ENCODE assay signal across 2 cellular contexts in the genomic region with DNA sequence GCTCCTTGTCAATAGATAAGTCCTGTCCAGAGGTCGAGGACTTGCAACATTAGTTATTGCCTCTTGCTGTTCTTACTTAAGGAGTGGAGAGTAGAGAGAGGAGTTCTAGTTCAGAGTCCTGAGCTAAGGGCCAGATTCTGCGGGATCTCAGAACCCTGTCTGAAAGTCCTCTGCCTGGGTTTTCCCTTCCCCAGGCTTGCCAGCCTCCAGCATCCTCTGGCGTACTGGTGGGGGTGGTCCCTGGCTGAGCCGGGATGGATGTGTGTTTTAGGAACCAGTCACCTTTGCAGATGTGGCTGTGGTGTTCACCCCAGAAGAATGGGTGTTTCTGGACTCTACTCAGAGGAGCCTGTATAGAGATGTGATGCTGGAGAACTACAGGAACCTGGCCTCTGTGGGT.
TF ChIP-seq lines count a peak whose summit lies in the region.

No MANE protein-coding gene starts in this region.

TF ChIP-seq in liver, 16 proteins besides CTCF, POLR2A, EP300 and RAD21:
- TF ChIP-seq HNF4G (IDR thresholded peaks at IDR 0.05) (no peak), RXRA (IDR thresholded peaks at IDR 0.05) (no peak), FOXA1 (IDR thresholded peaks at IDR 0.05) (no peak), JUND (IDR thresholded peaks at IDR 0.05) (no peak), FOXA2 (IDR thresholded peaks at IDR 0.05) (no peak)

TF ChIP-seq in HepG2, 621 proteins besides CTCF, POLR2A, EP300 and RAD21:
- TF ChIP-seq ZFP37 (CRISPR knock-in tag; IDR thresholded peaks at IDR 0.05; ENCODE audit: borderline replicate concordance) = no peak
- TF ChIP-seq, protein P1, sequence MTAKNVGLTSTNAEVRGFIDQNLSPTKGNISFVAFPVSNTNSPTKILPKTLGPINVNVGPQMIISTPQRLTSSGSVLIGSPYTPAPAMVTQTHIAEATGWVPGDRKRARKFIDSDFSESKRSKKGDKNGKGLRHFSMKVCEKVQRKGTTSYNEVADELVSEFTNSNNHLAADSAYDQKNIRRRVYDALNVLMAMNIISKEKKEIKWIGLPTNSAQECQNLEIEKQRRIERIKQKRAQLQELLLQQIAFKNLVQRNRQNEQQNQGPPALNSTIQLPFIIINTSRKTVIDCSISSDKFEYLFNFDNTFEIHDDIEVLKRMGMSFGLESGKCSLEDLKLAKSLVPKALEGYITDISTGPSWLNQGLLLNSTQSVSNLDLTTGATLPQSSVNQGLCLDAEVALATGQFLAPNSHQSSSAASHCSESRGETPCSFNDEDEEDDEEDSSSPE (CRISPR knock-in tag; IDR thresholded peaks at IDR 0.05) = no peak
- TF ChIP-seq, protein P2, sequence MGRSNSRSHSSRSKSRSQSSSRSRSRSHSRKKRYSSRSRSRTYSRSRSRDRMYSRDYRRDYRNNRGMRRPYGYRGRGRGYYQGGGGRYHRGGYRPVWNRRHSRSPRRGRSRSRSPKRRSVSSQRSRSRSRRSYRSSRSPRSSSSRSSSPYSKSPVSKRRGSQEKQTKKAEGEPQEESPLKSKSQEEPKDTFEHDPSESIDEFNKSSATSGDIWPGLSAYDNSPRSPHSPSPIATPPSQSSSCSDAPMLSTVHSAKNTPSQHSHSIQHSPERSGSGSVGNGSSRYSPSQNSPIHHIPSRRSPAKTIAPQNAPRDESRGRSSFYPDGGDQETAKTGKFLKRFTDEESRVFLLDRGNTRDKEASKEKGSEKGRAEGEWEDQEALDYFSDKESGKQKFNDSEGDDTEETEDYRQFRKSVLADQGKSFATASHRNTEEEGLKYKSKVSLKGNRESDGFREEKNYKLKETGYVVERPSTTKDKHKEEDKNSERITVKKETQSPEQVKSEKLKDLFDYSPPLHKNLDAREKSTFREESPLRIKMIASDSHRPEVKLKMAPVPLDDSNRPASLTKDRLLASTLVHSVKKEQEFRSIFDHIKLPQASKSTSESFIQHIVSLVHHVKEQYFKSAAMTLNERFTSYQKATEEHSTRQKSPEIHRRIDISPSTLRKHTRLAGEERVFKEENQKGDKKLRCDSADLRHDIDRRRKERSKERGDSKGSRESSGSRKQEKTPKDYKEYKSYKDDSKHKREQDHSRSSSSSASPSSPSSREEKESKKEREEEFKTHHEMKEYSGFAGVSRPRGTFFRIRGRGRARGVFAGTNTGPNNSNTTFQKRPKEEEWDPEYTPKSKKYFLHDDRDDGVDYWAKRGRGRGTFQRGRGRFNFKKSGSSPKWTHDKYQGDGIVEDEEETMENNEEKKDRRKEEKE (IDR thresholded peaks at IDR 0.05) = no peak
- TF ChIP-seq, protein P3, sequence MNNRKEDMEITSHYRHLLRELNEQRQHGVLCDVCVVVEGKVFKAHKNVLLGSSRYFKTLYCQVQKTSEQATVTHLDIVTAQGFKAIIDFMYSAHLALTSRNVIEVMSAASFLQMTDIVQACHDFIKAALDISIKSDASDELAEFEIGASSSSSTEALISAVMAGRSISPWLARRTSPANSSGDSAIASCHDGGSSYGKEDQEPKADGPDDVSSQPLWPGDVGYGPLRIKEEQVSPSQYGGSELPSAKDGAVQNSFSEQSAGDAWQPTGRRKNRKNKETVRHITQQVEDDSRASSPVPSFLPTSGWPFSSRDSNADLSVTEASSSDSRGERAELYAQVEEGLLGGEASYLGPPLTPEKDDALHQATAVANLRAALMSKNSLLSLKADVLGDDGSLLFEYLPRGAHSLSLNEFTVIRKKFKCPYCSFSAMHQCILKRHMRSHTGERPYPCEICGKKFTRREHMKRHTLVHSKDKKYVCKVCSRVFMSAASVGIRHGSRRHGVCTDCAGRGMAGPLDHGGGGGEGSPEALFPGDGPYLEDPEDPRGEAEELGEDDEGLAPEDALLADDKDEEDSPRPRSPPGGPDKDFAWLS (CRISPR knock-in tag; IDR thresholded peaks at IDR 0.05; ENCODE audit: borderline replicate concordance) = no peak
- no peak for TF ChIP-seq MEF2D (CRISPR knock-in tag; IDR thresholded peaks at IDR 0.05)
- TF ChIP-seq, protein P4, sequence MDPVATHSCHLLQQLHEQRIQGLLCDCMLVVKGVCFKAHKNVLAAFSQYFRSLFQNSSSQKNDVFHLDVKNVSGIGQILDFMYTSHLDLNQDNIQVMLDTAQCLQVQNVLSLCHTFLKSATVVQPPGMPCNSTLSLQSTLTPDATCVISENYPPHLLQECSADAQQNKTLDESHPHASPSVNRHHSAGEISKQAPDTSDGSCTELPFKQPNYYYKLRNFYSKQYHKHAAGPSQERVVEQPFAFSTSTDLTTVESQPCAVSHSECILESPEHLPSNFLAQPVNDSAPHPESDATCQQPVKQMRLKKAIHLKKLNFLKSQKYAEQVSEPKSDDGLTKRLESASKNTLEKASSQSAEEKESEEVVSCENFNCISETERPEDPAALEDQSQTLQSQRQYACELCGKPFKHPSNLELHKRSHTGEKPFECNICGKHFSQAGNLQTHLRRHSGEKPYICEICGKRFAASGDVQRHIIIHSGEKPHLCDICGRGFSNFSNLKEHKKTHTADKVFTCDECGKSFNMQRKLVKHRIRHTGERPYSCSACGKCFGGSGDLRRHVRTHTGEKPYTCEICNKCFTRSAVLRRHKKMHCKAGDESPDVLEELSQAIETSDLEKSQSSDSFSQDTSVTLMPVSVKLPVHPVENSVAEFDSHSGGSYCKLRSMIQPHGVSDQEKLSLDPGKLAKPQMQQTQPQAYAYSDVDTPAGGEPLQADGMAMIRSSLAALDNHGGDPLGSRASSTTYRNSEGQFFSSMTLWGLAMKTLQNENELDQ (CRISPR knock-in tag; IDR thresholded peaks at IDR 0.05; ENCODE audit: borderline replicate concordance) = no peak
- no peak for TF ChIP-seq DNMT1 (CRISPR knock-in tag; IDR thresholded peaks at IDR 0.05)
- TF ChIP-seq, protein P5, sequence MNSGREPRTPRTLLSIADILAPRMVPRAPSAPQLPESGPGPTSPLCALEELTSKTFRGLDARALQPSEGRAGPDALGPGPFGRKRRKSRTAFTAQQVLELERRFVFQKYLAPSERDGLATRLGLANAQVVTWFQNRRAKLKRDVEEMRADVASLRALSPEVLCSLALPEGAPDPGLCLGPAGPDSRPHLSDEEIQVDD (CRISPR knock-in tag; IDR thresholded peaks at IDR 0.05; ENCODE audit: borderline replicate concordance) = no peak
- TF ChIP-seq, protein P6, sequence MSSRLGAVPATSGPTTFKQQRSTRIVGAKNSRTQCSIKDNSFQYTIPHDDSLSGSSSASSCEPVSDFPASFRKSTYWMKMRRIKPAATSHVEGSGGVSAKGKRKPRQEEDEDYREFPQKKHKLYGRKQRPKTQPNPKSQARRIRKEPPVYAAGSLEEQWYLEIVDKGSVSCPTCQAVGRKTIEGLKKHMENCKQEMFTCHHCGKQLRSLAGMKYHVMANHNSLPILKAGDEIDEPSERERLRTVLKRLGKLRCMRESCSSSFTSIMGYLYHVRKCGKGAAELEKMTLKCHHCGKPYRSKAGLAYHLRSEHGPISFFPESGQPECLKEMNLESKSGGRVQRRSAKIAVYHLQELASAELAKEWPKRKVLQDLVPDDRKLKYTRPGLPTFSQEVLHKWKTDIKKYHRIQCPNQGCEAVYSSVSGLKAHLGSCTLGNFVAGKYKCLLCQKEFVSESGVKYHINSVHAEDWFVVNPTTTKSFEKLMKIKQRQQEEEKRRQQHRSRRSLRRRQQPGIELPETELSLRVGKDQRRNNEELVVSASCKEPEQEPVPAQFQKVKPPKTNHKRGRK (CRISPR knock-in tag; IDR thresholded peaks at IDR 0.05) = no peak
- no peak for TF ChIP-seq SMAD1 (CRISPR knock-in tag; IDR thresholded peaks at IDR 0.05; ENCODE audit: borderline replicate concordance, low read depth)
- TF ChIP-seq HNRNPUL1 (IDR thresholded peaks at IDR 0.05; ENCODE audit: low read depth, low read length) = no peak
- TF ChIP-seq GTF2F1 (IDR thresholded peaks at IDR 0.05; ENCODE audit: low read length) = no peak
- TF ChIP-seq NCOR1 (IDR thresholded peaks at IDR 0.05; ENCODE audit: borderline replicate concordance, low read length) = no peak
- TF ChIP-seq, protein P7, sequence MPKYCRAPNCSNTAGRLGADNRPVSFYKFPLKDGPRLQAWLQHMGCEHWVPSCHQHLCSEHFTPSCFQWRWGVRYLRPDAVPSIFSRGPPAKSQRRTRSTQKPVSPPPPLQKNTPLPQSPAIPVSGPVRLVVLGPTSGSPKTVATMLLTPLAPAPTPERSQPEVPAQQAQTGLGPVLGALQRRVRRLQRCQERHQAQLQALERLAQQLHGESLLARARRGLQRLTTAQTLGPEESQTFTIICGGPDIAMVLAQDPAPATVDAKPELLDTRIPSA (CRISPR knock-in tag; IDR thresholded peaks at IDR 0.05; ENCODE audit: borderline replicate concordance) = no peak
- TF ChIP-seq, protein P8, sequence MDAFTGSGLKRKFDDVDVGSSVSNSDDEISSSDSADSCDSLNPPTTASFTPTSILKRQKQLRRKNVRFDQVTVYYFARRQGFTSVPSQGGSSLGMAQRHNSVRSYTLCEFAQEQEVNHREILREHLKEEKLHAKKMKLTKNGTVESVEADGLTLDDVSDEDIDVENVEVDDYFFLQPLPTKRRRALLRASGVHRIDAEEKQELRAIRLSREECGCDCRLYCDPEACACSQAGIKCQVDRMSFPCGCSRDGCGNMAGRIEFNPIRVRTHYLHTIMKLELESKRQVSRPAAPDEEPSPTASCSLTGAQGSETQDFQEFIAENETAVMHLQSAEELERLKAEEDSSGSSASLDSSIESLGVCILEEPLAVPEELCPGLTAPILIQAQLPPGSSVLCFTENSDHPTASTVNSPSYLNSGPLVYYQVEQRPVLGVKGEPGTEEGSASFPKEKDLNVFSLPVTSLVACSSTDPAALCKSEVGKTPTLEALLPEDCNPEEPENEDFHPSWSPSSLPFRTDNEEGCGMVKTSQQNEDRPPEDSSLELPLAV (CRISPR knock-in tag; conservative IDR thresholded peaks at IDR 0.05; ENCODE audit: low read depth) = no peak
- TF ChIP-seq ZNF317 (CRISPR knock-in tag; IDR thresholded peaks at IDR 0.05) = no peak
- no peak for TF ChIP-seq ATM (IDR thresholded peaks at IDR 0.05; ENCODE audit: borderline replicate concordance)
- TF ChIP-seq RXRA (CRISPR knock-in tag; IDR thresholded peaks at IDR 0.05) = no peak
TF ChIP-seq in HepG2: peak in this region for 0.
